Comparison of ENCODE assay signal across 8 cellular contexts in genomic region chr2:24075915-24076848, GRCh38. TPM values are rescaled to one million over a fixed set of nuclear protein-coding genes. Genes with fewer than 3 reads are reported as not detected.
DNase-seq lines count a peak whose midpoint lies in the region; ATAC-seq and TF ChIP-seq lines count a peak whose summit lies in the region.

A gene with protein sequence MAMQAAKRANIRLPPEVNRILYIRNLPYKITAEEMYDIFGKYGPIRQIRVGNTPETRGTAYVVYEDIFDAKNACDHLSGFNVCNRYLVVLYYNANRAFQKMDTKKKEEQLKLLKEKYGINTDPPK (minus strand): TSS chr2:24076326. CDS start chr2:24076229, 97 bp downstream.

- H3K36me3 ChIP-seq in neural progenitor cell, result peaks cover 11% of the 10 kb centered on the region

- H3K4me1 Mint-ChIP-seq in neural progenitor cell, result peaks cover 22% of the 10 kb centered on the region

- peak; percentile 96 for DNase-seq in GF-D8 (lab: John Stamatoyannopoulos, UW)
- DNase-seq in HEK293T (ENCODE audit: extremely low spot score), result peak; percentile 93
- DNase-seq in MV-4-11 (lab: John Stamatoyannopoulos, UW), result peak; percentile 99
- peak; percentile 100 for DNase-seq in SK-MEL-5 (ENCODE audit: low read depth, low spot score)
- peak; percentile 100 for DNase-seq in activated naive CD4-positive, alpha-beta T cell treated with Interleukin-2 at 50 U/mL for 16 hours
- DNase-seq in foreskin keratinocyte, result peak; percentile 99
- DNase-seq in neural progenitor cell (ENCODE audit: low spot score), result peak; percentile 99
- peak; percentile 99 for DNase-seq in stromal cell of bone marrow (ENCODE audit: low read depth)

- in situ Hi-C loops in SK-MEL-5 (cut with HindIII; ENCODE audit: low pct_unique_long_range_greater_than_20kb, low sequenced_read_pairs), result no loop called here

- H3K9ac ChIP-seq in neural progenitor cell, result peak within 1 kb of the TSS; percentile 81

- H3K79me2 ChIP-seq in neural progenitor cell (ENCODE audit: low read depth), result peaks cover 44% of the 10 kb centered on the region

- no peaks in the 10 kb centered on the region for H3K9me3 ChIP-seq in neural progenitor cell (ENCODE audit: low read depth)

- H3F3A ChIP-seq in neural progenitor cell (ENCODE audit: low read depth), result peaks cover 36% of the 10 kb centered on the region

- H3K9me3 Mint-ChIP-seq in neural progenitor cell, result no peaks in the 10 kb centered on the region

- peaks cover 17% of the 10 kb centered on the region for H4K20me1 ChIP-seq in neural progenitor cell (ENCODE audit: low read depth)

- CTCF ChIA-PET in HEK293T (lab: Yijun Ruan, JAX), result interaction anchor here (0.8 kb wide), 1 partner anchor 714 kb away, joined by 3 read pairs; no protein-coding TSS in a partner anchor

- peak within 1 kb of the TSS; percentile 79 for H3K4me3 ChIP-seq in neural progenitor cell

- H3K27me3 ChIP-seq in foreskin keratinocyte, result no peaks in the 10 kb centered on the region
- H3K27me3 ChIP-seq in neural progenitor cell, result no peaks in the 10 kb centered on the region

- H3K27ac ChIP-seq in foreskin keratinocyte (peak within 1 kb of the TSS; percentile 69), neural progenitor cell (peak within 1 kb of the TSS; percentile 90)

- TF ChIP-seq CTCF in foreskin keratinocyte (conservative IDR thresholded peaks at IDR 0.05) (no peak), neural progenitor cell (IDR thresholded peaks at IDR 0.05) (no peak)

- peak within 1 kb of the TSS; percentile 76 for H3K27ac Mint-ChIP-seq in neural progenitor cell

- peak within 1 kb of the TSS; percentile 96 for H3K4me3 Mint-ChIP-seq in neural progenitor cell

- H3K36me3 Mint-ChIP-seq in neural progenitor cell, result peaks cover 12% of the 10 kb centered on the region

- H3K27me3 Mint-ChIP-seq in neural progenitor cell (ENCODE audit: insufficient read depth, low read depth), result peaks cover 4% of the 10 kb centered on the region

- H3K4me2 ChIP-seq in neural progenitor cell, result peak within 1 kb of the TSS; percentile 86

- peak; percentile 88 for ATAC-seq in foreskin keratinocyte

- H3K4me1 ChIP-seq in foreskin keratinocyte, result peaks cover 8% of the 10 kb centered on the region
- no peaks in the 10 kb centered on the region for H3K4me1 ChIP-seq in neural progenitor cell

- peak within 1 kb of the TSS; percentile 91 for H2AFZ ChIP-seq in neural progenitor cell (replicated peaks)

- POLR2A ChIA-PET in HEK293T (lab: Yijun Ruan, JAX), result interaction anchor here (0.7 to 2.4 kb wide), 14 partner anchors 8 to 287 kb away, joined by 3 to 27 read pairs (median 6); partner anchors contain the start of genes ATAD2B, FAM228B, FKBP1B and ITSN2

TF ChIP-seq in HEK293T, 16 proteins besides CTCF, POLR2A, EP300 and RAD21:
- TF ChIP-seq HDGF (IDR thresholded peaks at IDR 0.05; ENCODE audit: borderline replicate concordance) (no peak), ZNF384 (IDR thresholded peaks at IDR 0.05) (no peak), ARNT (IDR thresholded peaks at IDR 0.05) (peak; percentile 62; the same call in 1 of the 2 replicates), LEF1 (IDR thresholded peaks at IDR 0.05; ENCODE audit: borderline replicate concordance) (no peak), FOXA1 (IDR thresholded peaks at IDR 0.05) (no peak), L3MBTL2 (conservative IDR thresholded peaks at IDR 0.05) (no peak), SP1 (IDR thresholded peaks at IDR 0.05) (no peak), TARDBP (IDR thresholded peaks at IDR 0.05) (no peak), NFRKB (IDR thresholded peaks at IDR 0.05) (peak; percentile 30; the same call in 1 of the 2 replicates), BHLHE40 (IDR thresholded peaks at IDR 0.05; ENCODE audit: borderline replicate concordance) (no peak), ELF4 (IDR thresholded peaks at IDR 0.05) (peak; percentile 85), FOXM1 (IDR thresholded peaks at IDR 0.05; ENCODE audit: borderline replicate concordance) (no peak), SUZ12 (IDR thresholded peaks at IDR 0.05) (no peak), CTBP1 (IDR thresholded peaks at IDR 0.05; ENCODE audit: borderline replicate concordance) (peak; percentile 84; the same call in 1 of the 2 replicates), FOXK2 (IDR thresholded peaks at IDR 0.05) (peak; percentile 78)
- TF ChIP-seq, protein P1, sequence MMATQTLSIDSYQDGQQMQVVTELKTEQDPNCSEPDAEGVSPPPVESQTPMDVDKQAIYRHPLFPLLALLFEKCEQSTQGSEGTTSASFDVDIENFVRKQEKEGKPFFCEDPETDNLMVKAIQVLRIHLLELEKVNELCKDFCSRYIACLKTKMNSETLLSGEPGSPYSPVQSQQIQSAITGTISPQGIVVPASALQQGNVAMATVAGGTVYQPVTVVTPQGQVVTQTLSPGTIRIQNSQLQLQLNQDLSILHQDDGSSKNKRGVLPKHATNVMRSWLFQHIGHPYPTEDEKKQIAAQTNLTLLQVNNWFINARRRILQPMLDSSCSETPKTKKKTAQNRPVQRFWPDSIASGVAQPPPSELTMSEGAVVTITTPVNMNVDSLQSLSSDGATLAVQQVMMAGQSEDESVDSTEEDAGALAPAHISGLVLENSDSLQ (IDR thresholded peaks at IDR 0.05), result peak; percentile 69

RNA-seq across cellular contexts. Expression of the gene that starts here (rescaled TPM):
- total RNA-seq in SK-MEL-5 (2014; rRNA removed; shearing (Covaris generic)), result 471 and 487 TPM in 2 replicates
- polyA plus RNA-seq in SK-MEL-5 (2015; cell fraction: cytosol; rRNA removed), result 207 and 274 TPM in 2 replicates
- 45.8 and 58.0 TPM in 2 replicates for polyA plus RNA-seq in SK-MEL-5 (2015; cell fraction: nucleus; rRNA removed)
- 176 and 192 TPM in 2 replicates for total RNA-seq in foreskin keratinocyte
- polyA plus RNA-seq in foreskin keratinocyte, result 232 and 280 TPM in 2 replicates
- 186 and 329 TPM in 2 replicates for total RNA-seq in neural progenitor cell (ENCODE audit: low replicate concordance)

Comparison
In these comparisons a context has a peak if more than half of its experiments do, and no peak if none do; other contexts are left out.
1. Peak in every context shown above with its lines: DNase-seq, ATAC-seq, H3K4me3 ChIP-seq and H3K27ac ChIP-seq.